Comparison of ENCODE assay signal across 29 cellular contexts in the genomic region with DNA sequence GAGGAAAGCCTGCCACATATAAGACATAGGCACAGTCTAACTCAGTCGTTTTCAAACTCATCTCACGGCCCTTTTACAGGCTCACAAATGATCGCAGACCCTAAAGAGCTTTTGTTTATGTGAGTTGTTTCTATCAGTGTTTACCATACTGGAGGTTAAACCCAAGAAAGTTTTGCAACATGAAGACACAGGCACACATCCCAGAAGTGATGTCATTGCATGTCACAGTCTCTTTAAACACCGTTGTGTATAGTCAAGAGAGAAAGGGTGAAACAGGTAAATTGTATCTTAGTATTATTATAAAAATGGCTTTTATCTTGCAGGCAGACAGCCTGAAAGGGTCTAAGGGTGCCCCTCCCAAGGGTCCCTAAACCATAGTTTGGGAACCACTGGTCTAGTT.
DNase-seq lines count a peak whose midpoint lies in the region; ATAC-seq and TF ChIP-seq lines count a peak whose summit lies in the region.
"Had no signal": no experiment of that assay in that cellular context is flagged by ENCODE, and none has a peak within 500 bp of the region (broad histone marks: within the 10 kb centered on the region; RNA-seq: fewer than 3 reads in every experiment).

No MANE protein-coding gene starts in this region.

- H2BK120ac ChIP-seq in mesenchymal stem cell (ENCODE audit: low read depth, low read length): no peak overlapping the region

- H3K9me3 ChIP-seq in CD4-positive, alpha-beta T cell (ENCODE audit: control insufficient read depth, low read length): no peaks in the 10 kb centered on the region
- H3K9me3 ChIP-seq in mesenchymal stem cell (ENCODE audit: control insufficient read depth, low read length) (no peaks in the 10 kb centered on the region), esophagus squamous epithelium (no peaks in the 10 kb centered on the region)
- H3K9me3 ChIP-seq: left lung, sigmoid colon had no signal

- peaks cover 78% of the 10 kb centered on the region for H3K36me3 Mint-ChIP-seq in CD4-positive, alpha-beta T cell (ENCODE audit: low read depth)
- H3K36me3 Mint-ChIP-seq in activated naive CD8-positive, alpha-beta T cell treated with anti-CD3 and anti-CD28 coated beads, Interleukin-2, amount 50 U/mL, for 24 hours (ENCODE audit: low read depth): peaks cover 72% of the 10 kb centered on the region
- H3K36me3 Mint-ChIP-seq in activated T-cell treated with anti-CD3 and anti-CD28 coated beads, Interleukin-2, amount 50 U/mL, for 4 hours (ENCODE audit: insufficient read depth): peaks cover 52% of the 10 kb centered on the region

- peaks cover 2% of the 10 kb centered on the region for H3K4me1 ChIP-seq in mesenchymal stem cell (ENCODE audit: control insufficient read depth, insufficient read depth, low read depth, low read length)
- peaks cover 3 to 16% (median 9%) of the 10 kb centered on the region in 3 donors for H3K4me1 ChIP-seq in esophagus squamous epithelium
- H3K4me1 ChIP-seq: left lung had no signal

- H3K4me2 ChIP-seq in mesenchymal stem cell (ENCODE audit: low read length, poor library complexity, severe bottlenecking): no peak overlapping the region
- H3K4me2 ChIP-seq: PC-9 had no signal

- no peaks in the 10 kb centered on the region for H3K9me3 Mint-ChIP-seq in CD4-positive, alpha-beta T cell
- H3K9me3 Mint-ChIP-seq in activated naive CD8-positive, alpha-beta T cell treated with anti-CD3 and anti-CD28 coated beads, Interleukin-2, amount 50 U/mL, for 24 hours: peaks cover 13% of the 10 kb centered on the region
- peaks cover 10% of the 10 kb centered on the region for H3K9me3 Mint-ChIP-seq in activated T-cell treated with anti-CD3 and anti-CD28 coated beads, Interleukin-2, amount 50 U/mL, for 4 hours

- H3K9ac ChIP-seq in mesenchymal stem cell (ENCODE audit: low read length): no peak overlapping the region

- H3K23ac ChIP-seq in mesenchymal stem cell (ENCODE audit: low read length in 2 of 2): no peak overlapping the region

- no peak overlapping the region for H4K8ac ChIP-seq in mesenchymal stem cell (ENCODE audit: low read length)

- peaks cover 76% of the 10 kb centered on the region for H3K4me1 Mint-ChIP-seq in CD4-positive, alpha-beta T cell (ENCODE audit: low read depth)
- H3K4me1 Mint-ChIP-seq in activated naive CD8-positive, alpha-beta T cell treated with anti-CD3 and anti-CD28 coated beads, Interleukin-2, amount 50 U/mL, for 24 hours: peaks cover 88% of the 10 kb centered on the region
- peaks cover 63% of the 10 kb centered on the region for H3K4me1 Mint-ChIP-seq in activated T-cell treated with anti-CD3 and anti-CD28 coated beads, Interleukin-2, amount 50 U/mL, for 4 hours (ENCODE audit: low read depth)

- peak; percentile 53 for ATAC-seq in CD4-positive, alpha-beta T cell (ENCODE audit: poor library complexity)
- no peak for ATAC-seq in activated naive CD8-positive, alpha-beta T cell treated with anti-CD3 and anti-CD28 coated beads, Interleukin-2, amount 50 U/mL, for 24 hours
- no peak for ATAC-seq in activated T-cell treated with anti-CD3 and anti-CD28 coated beads, Interleukin-2, amount 50 U/mL, for 4 hours
- ATAC-seq in HG03280 (IDR thresholded peaks at IDR 0.05; ENCODE audit: unreplicated experiment): no peak
- ATAC-seq: activated CD4-positive, CD25-positive, alpha-beta regulatory T cell treated with anti-CD3 and anti-CD28 coated beads, Interleukin-2, amount 50 U/mL, for 24 hours; left lung; SK-N-SH treated with all-trans-retinoic acid at 6 μM for 48 hours had no signal

- no peak overlapping the region for H4K91ac ChIP-seq in mesenchymal stem cell (ENCODE audit: low read length)

- no peak for TF ChIP-seq CTCF in CD4-positive, alpha-beta T cell (IDR thresholded peaks at IDR 0.05)
- TF ChIP-seq CTCF in esophagus squamous epithelium (IDR thresholded peaks at IDR 0.05): no peak

- no peaks in the 10 kb centered on the region for H3K36me3 ChIP-seq in mesenchymal stem cell (ENCODE audit: control insufficient read depth in 1 of 2, insufficient read depth in 2 of 2, low read depth in 1 of 2, low read length in 2 of 2)
- no peaks in the 10 kb centered on the region for H3K36me3 ChIP-seq in esophagus squamous epithelium
- H3K36me3 ChIP-seq: left lung, sigmoid colon had no signal

- no peak overlapping the region for H2AK5ac ChIP-seq in mesenchymal stem cell (ENCODE audit: low read length, severe bottlenecking)

- intact Hi-C loops in CD4-positive, alpha-beta T cell (cut with DNase I, micrococcal nuclease): loop anchor here in 1 of 2 experiments (5.0 kb wide), 1 partner anchor 42 kb away; no protein-coding TSS in a partner anchor
- intact Hi-C loops in esophagus squamous epithelium (cut with DNase I): no loop called here

- no peak overlapping the region for H2AFZ ChIP-seq in mesenchymal stem cell (ENCODE audit: low read depth, low read length)
- H2AFZ ChIP-seq: PC-9 had no signal

- H3K4me3 Mint-ChIP-seq in CD4-positive, alpha-beta T cell: no peak overlapping the region
- H3K4me3 Mint-ChIP-seq in activated naive CD8-positive, alpha-beta T cell treated with anti-CD3 and anti-CD28 coated beads, Interleukin-2, amount 50 U/mL, for 24 hours: no peak overlapping the region
- no peak overlapping the region for H3K4me3 Mint-ChIP-seq in activated T-cell treated with anti-CD3 and anti-CD28 coated beads, Interleukin-2, amount 50 U/mL, for 4 hours
- H3K4me3 Mint-ChIP-seq: H9; T-helper 1 cell treated with Interleukin-12 subunit alpha and Interleukin-12 subunit beta and Interleukin-4 antibody, amounts not matched to agents 30 μg/mL and 1 μg/mL, for 36 hours had no signal

- H3K27me3 ChIP-seq in CD4-positive, alpha-beta T cell (ENCODE audit: control insufficient read depth, insufficient read depth, low read length): no peaks in the 10 kb centered on the region
- H3K27me3 ChIP-seq in mesenchymal stem cell (ENCODE audit: control insufficient read depth in 1 of 2, insufficient read depth in 1 of 2, low read length in 2 of 2) (peaks cover 0 to 6% of the 10 kb centered on the region in 2 experiments), esophagus squamous epithelium (no peaks in the 10 kb centered on the region)
- H3K27me3 ChIP-seq: left lung, sigmoid colon had no signal

- no peak for TF ChIP-seq POLR2A in esophagus squamous epithelium (IDR thresholded peaks at IDR 0.05)

- no peak overlapping the region for H2BK12ac ChIP-seq in mesenchymal stem cell (ENCODE audit: low read length in 2 of 2)

- H2BK5ac ChIP-seq in mesenchymal stem cell (ENCODE audit: low read depth, low read length, poor library complexity, severe bottlenecking): no peak overlapping the region

- H3K4ac ChIP-seq in mesenchymal stem cell (ENCODE audit: low read depth in 1 of 2, low read length in 2 of 2): no peak overlapping the region

- no peak overlapping the region for H3K27ac ChIP-seq in CD4-positive, alpha-beta T cell (ENCODE audit: low read depth, low read length)
- H3K27ac ChIP-seq in mesenchymal stem cell (ENCODE audit: low read length, poor library complexity, severe bottlenecking) (no peak overlapping the region), esophagus squamous epithelium (no peak overlapping the region)
- H3K27ac ChIP-seq: left lung, PC-9, sigmoid colon had no signal

- H3K27ac Mint-ChIP-seq in CD4-positive, alpha-beta T cell: peak overlapping the region; percentile 68
- H3K27ac Mint-ChIP-seq in activated naive CD8-positive, alpha-beta T cell treated with anti-CD3 and anti-CD28 coated beads, Interleukin-2, amount 50 U/mL, for 24 hours: peak overlapping the region; percentile 83
- H3K27ac Mint-ChIP-seq: H9, progenitor cell of endocrine pancreas had no signal

- no peak overlapping the region for H3K18ac ChIP-seq in mesenchymal stem cell (ENCODE audit: low read depth in 1 of 2, low read length in 2 of 2)

- DNase-seq in CD4-positive, alpha-beta T cell: no peak
- DNase-seq in H4 (ENCODE audit: low spot score) (peak; percentile 13), mesenchymal stem cell (peak; percentile 57), esophagus squamous epithelium (lab: John Stamatoyannopoulos, UW) (no peak), NCI-H82 (lab: John Stamatoyannopoulos, UW) (no peak)
- no peak for DNase-seq in activated naive CD8-positive, alpha-beta T cell treated with anti-CD3 and anti-CD28 coated beads, Interleukin-2, amount 50 U/mL, for 24 hours
- no peak for DNase-seq in activated T-cell treated with anti-CD3 and anti-CD28 coated beads, Interleukin-2, amount 50 U/mL, for 4 hours
- DNase-seq: activated naive CD4-positive, alpha-beta T cell treated with Interleukin-2 at 50 U/mL for 16 hours; activated T-cell treated with anti-CD3 and anti-CD28 coated beads, Interleukin-2, amount 50 U/mL, for 48 hours; DMS153; H9; KG1; left lung; NCI-H1092 treated with DMSO at 0.1 percent for 48 hours; NCI-H187; NCI-H2171; NCI-H524; NK-92 treated with Interleukin-12 subunit alpha and Interleukin-12 subunit beta, amount 100 ng/mL, for 24 hours; PC-9; Right ventricle myocardium superior; sigmoid colon; stimulated activated CD4-positive, alpha-beta T cell treated with anti-CD3 and anti-CD28 coated beads, Interleukin-12 subunit alpha, Interleukin-12 subunit beta, amount 100 ng/mL, for 4 hours; stimulated activated CD4-positive, alpha-beta T cell treated with anti-CD3 and anti-CD28 coated beads, Interleukin-2, amount 100 ng/mL, for 48 hours; trophoblast cell had no signal

- no peak overlapping the region for H2BK15ac ChIP-seq in mesenchymal stem cell (ENCODE audit: low read depth, poor library complexity, severe bottlenecking)

- H3K4me3 ChIP-seq in mesenchymal stem cell (ENCODE audit: insufficient read depth in 1 of 2, low read depth in 1 of 2, low read length in 2 of 2): no peak overlapping the region
- H3K4me3 ChIP-seq in esophagus squamous epithelium: no peak overlapping the region
- H3K4me3 ChIP-seq: left lung, PC-9, sigmoid colon had no signal

- CTCF ChIA-PET in CD4-positive, alpha-beta T cell (lab: Charles Lee): no interaction called here

- POLR2A ChIA-PET in CD4-positive, alpha-beta T cell (lab: Charles Lee): no interaction called here

- 81% methylated on average over 3 of the region's 4 CpGs for WGBS in mesenchymal stem cell
- WGBS in esophagus squamous epithelium, 2 donors: 75 to 76% methylated on average over 4 of the region's 4 CpGs

- H3K14ac ChIP-seq in mesenchymal stem cell (ENCODE audit: low read length in 2 of 2): no peak overlapping the region

- H3K79me1 ChIP-seq in mesenchymal stem cell (replicated peaks; ENCODE audit: low read length, poor library complexity, severe bottlenecking): no peaks in the 10 kb centered on the region

- H3K27me3 Mint-ChIP-seq in CD4-positive, alpha-beta T cell: no peaks in the 10 kb centered on the region
- no peaks in the 10 kb centered on the region for H3K27me3 Mint-ChIP-seq in activated naive CD8-positive, alpha-beta T cell treated with anti-CD3 and anti-CD28 coated beads, Interleukin-2, amount 50 U/mL, for 24 hours
- no peaks in the 10 kb centered on the region for H3K27me3 Mint-ChIP-seq in activated T-cell treated with anti-CD3 and anti-CD28 coated beads, Interleukin-2, amount 50 U/mL, for 4 hours (ENCODE audit: low read depth)
- H3K27me3 Mint-ChIP-seq: progenitor cell of endocrine pancreas had no signal

Comparison
In these comparisons a context has a peak if more than half of its experiments do, and no peak if none do; other contexts are left out.
1. DNase-seq: peak in H4 (single experiment) and mesenchymal stem cell (single experiment); none in CD4-positive, alpha-beta T cell (0 of 10), activated naive CD8-positive, alpha-beta T cell treated with anti-CD3 and anti-CD28 coated beads, Interleukin-2, amount 50 U/mL, for 24 hours (single experiment), esophagus squamous epithelium (single experiment), activated T-cell treated with anti-CD3 and anti-CD28 coated beads, Interleukin-2, amount 50 U/mL, for 4 hours (single experiment) and NCI-H82 (single experiment).